Comparison of ENCODE assay signal across 8 cellular contexts in genomic region chr10:110497438-110498086, GRCh38. TPM values are rescaled to one million over a fixed set of nuclear protein-coding genes. Genes with fewer than 3 reads are reported as not detected.
DNase-seq lines count a peak whose midpoint lies in the region; ATAC-seq lines count a peak whose summit lies in the region.

DUSP5 (plus strand) TSS chr10:110497907; CDS start chr10:110498122, 215 bp downstream.

- peak within 1 kb of the TSS; percentile 76 to 83 for H3K4me3 ChIP-seq in CD4-positive, alpha-beta memory T cell (ENCODE audit: low read length in 2 of 2)

- peak within 1 kb of the TSS; percentile 79 for H3K27ac ChIP-seq in CD4-positive, alpha-beta memory T cell (ENCODE audit: low read depth, low read length)

- H3K27ac Mint-ChIP-seq in CD4-positive, alpha-beta memory T cell: peak within 1 kb of the TSS; percentile 91 to 98 (median 96)

- H3K27me3 ChIP-seq in CD4-positive, alpha-beta memory T cell (ENCODE audit: insufficient read depth, low read length): no peaks in the 10 kb centered on the region

- peaks cover 45 to 68% (median 55%) of the 10 kb centered on the region in 4 donors for H3K4me1 Mint-ChIP-seq in CD4-positive, alpha-beta memory T cell

- no peaks in the 10 kb centered on the region for H3K9me3 ChIP-seq in CD4-positive, alpha-beta memory T cell (ENCODE audit: control insufficient read depth in 1 of 2, low read length in 2 of 2)

- CTCF ChIA-PET in CD4-positive, alpha-beta memory T cell (lab: Charles Lee; ENCODE audit: partially characterized antibody): interaction anchor here (0.9 to 9.5 kb wide), 5 partner anchors 34 to 191 kb away, joined by 3 to 142 read pairs (median 6); partner anchors contain the start of gene SMNDC1

- peak; percentile 93 to 98 (median 96) for DNase-seq in CD4-positive, alpha-beta memory T cell
- DNase-seq in NK-92 (lab: John Stamatoyannopoulos, UW; ENCODE audit: unreplicated experiment) (peak; percentile 52), lung microvascular endothelial cell (ENCODE audit: low read depth in 2 of 2) (peak; percentile 96 to 97)
- DNase-seq in activated CD8-positive, alpha-beta memory T cell treated with anti-CD3 and anti-CD28 coated beads for 24 hours: peak; percentile 99
- DNase-seq in effector CD4-positive, alpha-beta T cell: peak; percentile 92
- peak; percentile 89 to 93 (median 92) for DNase-seq in stimulated activated CD4-positive, alpha-beta T cell treated with anti-CD3 and anti-CD28 coated beads, TNF-alpha, amount 100 ng/mL, for 4 hours (ENCODE audit: low read depth in 3 of 3)

- peak within 1 kb of the TSS; percentile 93 to 98 (median 96) for H3K4me3 Mint-ChIP-seq in CD4-positive, alpha-beta memory T cell

- H3K36me3 ChIP-seq in CD4-positive, alpha-beta memory T cell (ENCODE audit: insufficient read depth, low read length): no peaks in the 10 kb centered on the region

- H3K36me3 Mint-ChIP-seq in CD4-positive, alpha-beta memory T cell: peaks cover 0 to 22% of the 10 kb centered on the region in 2 donors

- H3K9me3 Mint-ChIP-seq in CD4-positive, alpha-beta memory T cell: peaks cover 0 to 3% (median 0%) of the 10 kb centered on the region in 8 donors

- intact Hi-C loops in CD4-positive, alpha-beta memory T cell (cut with micrococcal nuclease): loop anchor here (1.0 to 5.0 kb wide), 9 partner anchors 50 to 485 kb away; partner anchors contain the start of genes BBIP1, SHOC2 and SMC3

- H3K27me3 Mint-ChIP-seq in CD4-positive, alpha-beta memory T cell: no peaks in the 10 kb centered on the region

- peaks cover 52% of the 10 kb centered on the region for H3K4me1 ChIP-seq in CD4-positive, alpha-beta memory T cell (ENCODE audit: insufficient read depth, low read length)

- ATAC-seq in GM19372 (IDR thresholded peaks at IDR 0.05; ENCODE audit: low read depth, unreplicated experiment) (peak; percentile 56), HG03520 (IDR thresholded peaks at IDR 0.05; ENCODE audit: unreplicated experiment) (peak; percentile 60)

- POLR2A ChIA-PET in CD4-positive, alpha-beta memory T cell (lab: Charles Lee; ENCODE audit: partially characterized antibody): interaction anchor here (0.7 to 5.8 kb wide), 23 partner anchors 8 to 422 kb away, joined by 3 to 113 read pairs (median 5); partner anchors contain the start of genes BBIP1, MXI1, SHOC2 and SMNDC1

RNA-seq across cellular contexts. Expression of gene DUSP5, which starts in this region (rescaled TPM):
- 1 to 10 TPM; 3.5 to 3.8 TPM for total RNA-seq in CD4-positive, alpha-beta memory T cell
- 10 to 100 TPM; 10.6 to 33.7 TPM for polyA plus RNA-seq in CD4-positive, alpha-beta memory T cell
- 18.7 and 23.0 TPM in 2 replicates for total RNA-seq in lung microvascular endothelial cell

Comparison
In these comparisons a context has a peak if more than half of its experiments do, and no peak if none do; other contexts are left out.
1. Peak in every context shown above with its lines: DNase-seq, ATAC-seq, H3K4me3 ChIP-seq and H3K27ac ChIP-seq.